14 cellular contexts compared by ENCODE assay signal in genomic region chr3:112653881-112654300, GRCh38. TPM values are rescaled to one million over a fixed set of nuclear protein-coding genes. Genes with fewer than 3 reads are reported as not detected.
A peak's percentile ranks its signal among the peaks of the same experiment; 100 is the strongest.
DNase-seq lines count a peak whose midpoint lies in the region; ATAC-seq, FAIRE-seq and TF ChIP-seq lines count a peak whose summit lies in the region.
"Had no signal": no experiment of that assay in that cellular context is flagged by ENCODE, and none has a peak within 500 bp of the region (broad histone marks: within the 10 kb centered on the region; RNA-seq: fewer than 3 reads in every experiment).

No MANE protein-coding gene starts in this region.

- H3K27me3 ChIP-seq in bronchial epithelial cell (ENCODE audit: control insufficient read depth, insufficient read depth, low read length): no peaks in the 10 kb centered on the region

- peak overlapping the region; percentile 14 for H3K27ac Mint-ChIP-seq in type B pancreatic cell
- H3K27ac Mint-ChIP-seq: activated CD8-positive, alpha-beta T cell treated with anti-CD3 and anti-CD28 coated beads, Interleukin-2, amount 10 ng/mL, durations not matched to agents 7 days and 5 days; natural killer cell had no signal

- H3K36me3 Mint-ChIP-seq in type B pancreatic cell: no peaks in the 10 kb centered on the region
- H3K36me3 Mint-ChIP-seq: natural killer cell had no signal

- no peak for TF ChIP-seq CTCF in bronchial epithelial cell (IDR thresholded peaks at IDR 0.05; ENCODE audit: insufficient read depth, low read length, severe bottlenecking)
- TF ChIP-seq CTCF in type B pancreatic cell (conservative IDR thresholded peaks at IDR 0.05): no peak

- FAIRE-seq in HTR-8/SVneo (lab: Jason Lieb, UNC) (peak; percentile 23), bronchial epithelial cell (lab: Jason Lieb, UNC) (no peak)

- H3K4me1 Mint-ChIP-seq in type B pancreatic cell (ENCODE audit: unreplicated experiment): peaks cover 1% of the 10 kb centered on the region

- no peak overlapping the region for H3K4me3 Mint-ChIP-seq in type B pancreatic cell
- H3K4me3 Mint-ChIP-seq: activated CD8-positive, alpha-beta T cell treated with anti-CD3 and anti-CD28 coated beads, Interleukin-2, amount 10 ng/mL, durations not matched to agents 7 days and 5 days; natural killer cell had no signal

- H3K27me3 Mint-ChIP-seq in type B pancreatic cell: no peaks in the 10 kb centered on the region

- H3K9me3 Mint-ChIP-seq in type B pancreatic cell: peaks cover 14% of the 10 kb centered on the region
- H3K9me3 Mint-ChIP-seq: natural killer cell had no signal

- DNase-seq in HTR-8/SVneo (ENCODE audit: insufficient read length, low spot score) (peak; percentile 31), bronchial epithelial cell (ENCODE audit: low read depth) (peak; percentile 84), kidney glomerular epithelial cell (lab: John Stamatoyannopoulos, UW) (peak; percentile 81), type B pancreatic cell (ENCODE audit: extremely low spot score, unreplicated experiment) (no peak), NCI-H345 (lab: John Stamatoyannopoulos, UW) (no peak), pons (ENCODE audit: low spot score) (no peak)
- DNase-seq: activated CD8-positive, alpha-beta T cell treated with anti-CD3 and anti-CD28 coated beads, Interleukin-2, amount 10 ng/mL, durations not matched to agents 7 days and 5 days; anterior cingulate cortex; DND-41; hippocampal formation; natural killer cell; NCI-H187 had no signal

- ATAC-seq in GM18870 (IDR thresholded peaks at IDR 0.05; ENCODE audit: unreplicated experiment): no peak
- no peak for ATAC-seq in HG03520 (IDR thresholded peaks at IDR 0.05; ENCODE audit: unreplicated experiment)
- ATAC-seq: activated CD8-positive, alpha-beta T cell treated with anti-CD3 and anti-CD28 coated beads, Interleukin-2, amount 10 ng/mL, durations not matched to agents 7 days and 5 days; natural killer cell had no signal

- H3K36me3 ChIP-seq in bronchial epithelial cell (ENCODE audit: control insufficient read depth, insufficient read depth, low read length): no peaks in the 10 kb centered on the region

- no peak overlapping the region for H3K4me3 ChIP-seq in bronchial epithelial cell (ENCODE audit: low read depth, low read length)

RNA-seq across cellular contexts. Expression of gene CCDC80, which starts 12.9 kb away (rescaled TPM):
- total RNA-seq in bronchial epithelial cell: 7.0 and 8.2 TPM in 2 replicates
- 169 and 174 TPM in 2 replicates for total RNA-seq in type B pancreatic cell (ENCODE audit: low replicate concordance)
- total RNA-seq: activated CD8-positive, alpha-beta T cell treated with anti-CD3 and anti-CD28 coated beads, Interleukin-2, amount 10 ng/mL, durations not matched to agents 7 days and 5 days had no signal

Comparison
In these comparisons a context has a peak if more than half of its experiments do, and no peak if none do; other contexts are left out.
1. DNase-seq: peak in HTR-8/SVneo (single experiment), bronchial epithelial cell (single experiment) and kidney glomerular epithelial cell (single experiment); none in type B pancreatic cell (single experiment), NCI-H345 (single experiment) and pons (single experiment).
2. RNA of gene CCDC80, which starts 12.9 kb away (total RNA-seq): 169 to 174 TPM in type B pancreatic cell; 7.0 to 8.2 TPM in bronchial epithelial cell; every median in the first group is over 10 times any median in the second.